1 cellular context compared by ENCODE assay signal in genomic region chr19:16739546-16739945, GRCh38.
TF ChIP-seq lines count a peak whose summit lies in the region.

No MANE protein-coding gene starts in this region.

TF ChIP-seq in HepG2, 621 proteins besides CTCF, POLR2A, EP300 and RAD21:
- TF ChIP-seq, protein P1, sequence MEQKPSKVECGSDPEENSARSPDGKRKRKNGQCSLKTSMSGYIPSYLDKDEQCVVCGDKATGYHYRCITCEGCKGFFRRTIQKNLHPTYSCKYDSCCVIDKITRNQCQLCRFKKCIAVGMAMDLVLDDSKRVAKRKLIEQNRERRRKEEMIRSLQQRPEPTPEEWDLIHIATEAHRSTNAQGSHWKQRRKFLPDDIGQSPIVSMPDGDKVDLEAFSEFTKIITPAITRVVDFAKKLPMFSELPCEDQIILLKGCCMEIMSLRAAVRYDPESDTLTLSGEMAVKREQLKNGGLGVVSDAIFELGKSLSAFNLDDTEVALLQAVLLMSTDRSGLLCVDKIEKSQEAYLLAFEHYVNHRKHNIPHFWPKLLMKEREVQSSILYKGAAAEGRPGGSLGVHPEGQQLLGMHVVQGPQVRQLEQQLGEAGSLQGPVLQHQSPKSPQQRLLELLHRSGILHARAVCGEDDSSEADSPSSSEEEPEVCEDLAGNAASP (CRISPR knock-in tag; IDR thresholded peaks at IDR 0.05; ENCODE audit: borderline replicate concordance) = no peak
- TF ChIP-seq E2F1 (CRISPR knock-in tag; IDR thresholded peaks at IDR 0.05) (no peak), ATF5 (CRISPR knock-in tag; IDR thresholded peaks at IDR 0.05; ENCODE audit: low read depth) (no peak), MIER2 (CRISPR knock-in tag; IDR thresholded peaks at IDR 0.05) (peak; percentile 89), SP5 (CRISPR knock-in tag; IDR thresholded peaks at IDR 0.05; ENCODE audit: borderline replicate concordance, low read depth) (no peak)
- TF ChIP-seq, protein P2, sequence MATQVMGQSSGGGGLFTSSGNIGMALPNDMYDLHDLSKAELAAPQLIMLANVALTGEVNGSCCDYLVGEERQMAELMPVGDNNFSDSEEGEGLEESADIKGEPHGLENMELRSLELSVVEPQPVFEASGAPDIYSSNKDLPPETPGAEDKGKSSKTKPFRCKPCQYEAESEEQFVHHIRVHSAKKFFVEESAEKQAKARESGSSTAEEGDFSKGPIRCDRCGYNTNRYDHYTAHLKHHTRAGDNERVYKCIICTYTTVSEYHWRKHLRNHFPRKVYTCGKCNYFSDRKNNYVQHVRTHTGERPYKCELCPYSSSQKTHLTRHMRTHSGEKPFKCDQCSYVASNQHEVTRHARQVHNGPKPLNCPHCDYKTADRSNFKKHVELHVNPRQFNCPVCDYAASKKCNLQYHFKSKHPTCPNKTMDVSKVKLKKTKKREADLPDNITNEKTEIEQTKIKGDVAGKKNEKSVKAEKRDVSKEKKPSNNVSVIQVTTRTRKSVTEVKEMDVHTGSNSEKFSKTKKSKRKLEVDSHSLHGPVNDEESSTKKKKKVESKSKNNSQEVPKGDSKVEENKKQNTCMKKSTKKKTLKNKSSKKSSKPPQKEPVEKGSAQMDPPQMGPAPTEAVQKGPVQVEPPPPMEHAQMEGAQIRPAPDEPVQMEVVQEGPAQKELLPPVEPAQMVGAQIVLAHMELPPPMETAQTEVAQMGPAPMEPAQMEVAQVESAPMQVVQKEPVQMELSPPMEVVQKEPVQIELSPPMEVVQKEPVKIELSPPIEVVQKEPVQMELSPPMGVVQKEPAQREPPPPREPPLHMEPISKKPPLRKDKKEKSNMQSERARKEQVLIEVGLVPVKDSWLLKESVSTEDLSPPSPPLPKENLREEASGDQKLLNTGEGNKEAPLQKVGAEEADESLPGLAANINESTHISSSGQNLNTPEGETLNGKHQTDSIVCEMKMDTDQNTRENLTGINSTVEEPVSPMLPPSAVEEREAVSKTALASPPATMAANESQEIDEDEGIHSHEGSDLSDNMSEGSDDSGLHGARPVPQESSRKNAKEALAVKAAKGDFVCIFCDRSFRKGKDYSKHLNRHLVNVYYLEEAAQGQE (IDR thresholded peaks at IDR 0.05; ENCODE audit: borderline replicate concordance in 1 of 2, low read depth in 1 of 2, low read length in 2 of 2) = peak; percentile 41 to 90
